21 cellular contexts compared by ENCODE assay signal in genomic region chr20:31430568-31431095, GRCh38. TPM values are rescaled to one million over a fixed set of nuclear protein-coding genes. Genes with fewer than 3 reads are reported as not detected.
DNase-seq lines count a peak whose midpoint lies in the region; ATAC-seq, FAIRE-seq and TF ChIP-seq lines count a peak whose summit lies in the region.
"Had no signal": no experiment of that assay in that cellular context is flagged by ENCODE, and none has a peak within 500 bp of the region (broad histone marks: within the 10 kb centered on the region; RNA-seq: fewer than 3 reads in every experiment).

No MANE protein-coding gene starts in this region.

- FAIRE-seq in H54 (lab: Jason Lieb, UNC) = no peak
- FAIRE-seq: A204.1, D721Med, GM12892, GM19239 had no signal

- DNase-seq in A673 (ENCODE audit: low spot score) (peak; percentile 20), HAP-1 (ENCODE audit: low spot score in 2 of 2) (peak; percentile 60 to 95), RWPE2 (ENCODE audit: low spot score) (no peak), spleen (no peak), SHP77 treated with DMSO at 0.1 percent for 48 hours (lab: John Stamatoyannopoulos, UW) (no peak), H54 (ENCODE audit: insufficient read length, low spot score) (no peak), iPS-NIHi11 (ENCODE audit: low spot score) (no peak)
- DNase-seq: CD8-positive, alpha-beta T cell; COR-L47; DMS153; DMS79 treated with DMSO at 0.1 percent for 48 hours; EL; GDM1; IMR-90 had no signal

- TF ChIP-seq POLR2A in spleen (IDR thresholded peaks at IDR 0.05) (no peak), H54 (IDR thresholded peaks at IDR 0.05; ENCODE audit: low read depth, low read length) (no peak)

- H3K27ac ChIP-seq in A673 (ENCODE audit: low read depth, low read length, poor library complexity, severe bottlenecking) (no peak overlapping the region), RWPE2 (ENCODE audit: poor library complexity, severe bottlenecking) (no peak overlapping the region), spleen (peak overlapping the region in 5 of 8 donors; percentile 27 to 64 (median 40))

- in situ Hi-C loops in HAP-1 (cut with MboI; ENCODE audit: low sequenced_read_pairs) = no loop called here

- ATAC-seq in RWPE2 (ENCODE audit: low read depth) = peak; percentile 42; the same call in 2 of the 3 replicates
- ATAC-seq: CD8-positive, alpha-beta T cell had no signal

- H3K9me3 ChIP-seq in A673 (ENCODE audit: low read depth, low read length, poor library complexity, severe bottlenecking) (no peaks in the 10 kb centered on the region), HAP-1 (no peaks in the 10 kb centered on the region), RWPE2 (ENCODE audit: severe bottlenecking) (peaks cover 5% of the 10 kb centered on the region), spleen (peaks cover 0 to 11% (median 0%) of the 10 kb centered on the region in 8 donors)

- BruUV-seq in A673 (replicated peaks; lab: Mats Ljungman, UMichigan) = no TSS peak

- H3K36me3 ChIP-seq in A673 (ENCODE audit: insufficient read depth, low read length, poor library complexity, severe bottlenecking) (no peaks in the 10 kb centered on the region), HAP-1 (replicated peaks) (no peaks in the 10 kb centered on the region), RWPE2 (ENCODE audit: low read depth) (no peaks in the 10 kb centered on the region), spleen (no peaks in the 10 kb centered on the region)

- 59 to 77% (median 63%) methylated on average over 4 of the region's 4 CpGs for WGBS in spleen, 5 donors

- TF ChIP-seq CTCF in A673 (conservative IDR thresholded peaks at IDR 0.05; ENCODE audit: low read depth, low read length) (no peak), RWPE2 (IDR thresholded peaks at IDR 0.05; ENCODE audit: poor library complexity, severe bottlenecking) (no peak), spleen (IDR thresholded peaks at IDR 0.05 in 8 of 11, conservative IDR thresholded peaks at IDR 0.05 in 3 of 11) (no peak)

- POLR2A ChIA-PET in A673 (lab: Charles Lee; ENCODE audit: low non-redundant PET) = no interaction called here

- CTCF ChIA-PET in A673 (lab: Charles Lee) = interaction anchor here (0.7 kb wide), 1 partner anchor 142 kb away, joined by 3 read pairs; no protein-coding TSS in a partner anchor

- intact Hi-C loops in A673 (cut with micrococcal nuclease; ENCODE audit: unreplicated experiment) = no loop called here
- intact Hi-C loops in spleen (cut with DNase I; ENCODE audit: low total_unique reads) = no loop called here

- H3K27me3 ChIP-seq in A673 (replicated peaks; ENCODE audit: insufficient read depth, low read depth, low read length, poor library complexity) (peaks cover 21% of the 10 kb centered on the region), HAP-1 (ENCODE audit: low read depth) (no peaks in the 10 kb centered on the region), RWPE2 (ENCODE audit: insufficient read depth, poor library complexity, severe bottlenecking) (peaks cover 29% of the 10 kb centered on the region), spleen (replicated peaks in 1 of 7) (peaks cover 0 to 4% (median 0%) of the 10 kb centered on the region in 7 donors)

- H3K4me3 ChIP-seq in A673 (ENCODE audit: low read depth, low read length, poor library complexity, severe bottlenecking) (no peak overlapping the region), HAP-1 (no peak overlapping the region), RWPE2 (ENCODE audit: severe bottlenecking) (no peak overlapping the region), spleen (no peak overlapping the region)

- H3K4me1 ChIP-seq in A673 (ENCODE audit: insufficient read depth, low read length, poor library complexity, severe bottlenecking) (no peaks in the 10 kb centered on the region), HAP-1 (peaks cover 6% of the 10 kb centered on the region), RWPE2 (ENCODE audit: insufficient read depth, poor library complexity, severe bottlenecking) (no peaks in the 10 kb centered on the region), spleen (peaks cover 0 to 4% (median 0%) of the 10 kb centered on the region in 6 donors)

RNA-seq across cellular contexts. Expression of gene DEFB123, which starts 9.8 kb away (rescaled TPM):
- not detected in 2 replicates for total RNA-seq in A673 (2021)
- total RNA-seq in spleen = not detected
- not detected for polyA plus RNA-seq in spleen
- total RNA-seq: CD8-positive, alpha-beta T cell; H4; IMR-90 had no signal
- polyA plus RNA-seq: BJ, CD14-positive monocyte, IMR-90 had no signal

RNA-seq across cellular contexts. Expression of gene DEFB121, which starts 24.6 kb away (rescaled TPM):
- total RNA-seq in A673 (2021) (not detected in 2 replicates), spleen (not detected)
- not detected for polyA plus RNA-seq in spleen
- total RNA-seq: CD8-positive, alpha-beta T cell; H4; IMR-90 had no signal
- polyA plus RNA-seq: BJ, CD14-positive monocyte, IMR-90 had no signal

RNA-seq across cellular contexts. Expression of gene DEFB119, which starts 40.2 kb away (rescaled TPM):
- not detected in 2 replicates for total RNA-seq in A673 (2021)
- total RNA-seq in spleen = not detected
- polyA plus RNA-seq in spleen = not detected
- total RNA-seq: CD8-positive, alpha-beta T cell; H4; IMR-90 had no signal
- polyA plus RNA-seq: BJ, CD14-positive monocyte, IMR-90 had no signal

RNA-seq across cellular contexts. Expression of gene DEFB124, which starts 44.3 kb away (rescaled TPM):
- total RNA-seq in A673 (2021) (not detected in 2 replicates), spleen (not detected)
- under 1 TPM in 1 of 3 donors, not detected in 2; 0.24 TPM for polyA plus RNA-seq in spleen
- total RNA-seq: CD8-positive, alpha-beta T cell; H4; IMR-90 had no signal
- polyA plus RNA-seq: BJ, CD14-positive monocyte, IMR-90 had no signal

RNA-seq across cellular contexts. Expression of gene REM1, which starts 44.5 kb away (rescaled TPM):
- not detected in 2 replicates for total RNA-seq in A673 (2021)
- 1 to 10 TPM in 6 of 7 donors, under 1 TPM in 1; 0.79 to 8.1 (median 1.7) TPM for total RNA-seq in spleen
- polyA plus RNA-seq in spleen = 1 to 10 TPM; 1.2 to 1.6 (median 1.4) TPM
- total RNA-seq: CD8-positive, alpha-beta T cell; H4; IMR-90 had no signal
- polyA plus RNA-seq: BJ, CD14-positive monocyte, IMR-90 had no signal

Comparison
In these comparisons a context has a peak if more than half of its experiments do, and no peak if none do; other contexts are left out.
1. DNase-seq: peak in A673 (single experiment) and HAP-1 (2 of 2); none in RWPE2 (single experiment), spleen (single experiment), SHP77 treated with DMSO at 0.1 percent for 48 hours (single experiment), H54 (single experiment) and iPS-NIHi11 (single experiment).
2. H3K27ac ChIP-seq: peak in spleen (5 of 8); none in A673 (single experiment) and RWPE2 (single experiment).